ENCODE assay signal across 9 cellular contexts in genomic region chr7:7323352-7323751, GRCh38.
DNase-seq lines count a peak whose midpoint lies in the region; ATAC-seq and TF ChIP-seq lines count a peak whose summit lies in the region.
"Had no signal": no experiment of that assay in that cellular context is flagged by ENCODE, and none has a peak within 500 bp of the region (broad histone marks: within the 10 kb centered on the region; RNA-seq: fewer than 3 reads in every experiment).

No MANE protein-coding gene starts in this region.

- no peak overlapping the region for H3K27ac Mint-ChIP-seq in CD4-positive, alpha-beta T cell

- CTCF ChIA-PET in CD4-positive, alpha-beta T cell (lab: Charles Lee), result interaction anchor here (0.7 kb wide), 1 partner anchor 212 kb away, joined by 3 read pairs; no protein-coding TSS in a partner anchor

- no peaks in the 10 kb centered on the region for H3K36me3 Mint-ChIP-seq in CD4-positive, alpha-beta T cell (ENCODE audit: low read depth)

- no peak for TF ChIP-seq CTCF in coronary artery (IDR thresholded peaks at IDR 0.05)
- no peak for TF ChIP-seq CTCF in CD4-positive, alpha-beta T cell (IDR thresholded peaks at IDR 0.05)

- no peaks in the 10 kb centered on the region for H3K9me3 Mint-ChIP-seq in CD4-positive, alpha-beta T cell

- no peaks in the 10 kb centered on the region for H3K4me1 Mint-ChIP-seq in CD4-positive, alpha-beta T cell (ENCODE audit: low read depth)

- no peaks in the 10 kb centered on the region for H3K27me3 ChIP-seq in CD4-positive, alpha-beta T cell (ENCODE audit: control insufficient read depth, insufficient read depth, low read length)

- no peaks in the 10 kb centered on the region for H3K9me3 ChIP-seq in CD4-positive, alpha-beta T cell (ENCODE audit: control insufficient read depth, low read length)

- intact Hi-C loops in CD4-positive, alpha-beta T cell (cut with DNase I, micrococcal nuclease), result no loop called here

- POLR2A ChIA-PET in CD4-positive, alpha-beta T cell (lab: Charles Lee), result no interaction called here

- in situ Hi-C loops in ACHN (cut with HindIII; ENCODE audit: low pct_ligation_motif_present, low pct_unique_long_range_greater_than_20kb, low sequenced_read_pairs), result no loop called here

- peak; percentile 70 for DNase-seq in ACHN
- DNase-seq in GM19238 (ENCODE audit: insufficient read length, low spot score), result peak; percentile 5
- DNase-seq in NCI-H2107 treated with DMSO at 0.1 percent for 48 hours (lab: John Stamatoyannopoulos, UW; ENCODE audit: unreplicated experiment), result peak; percentile 96
- DNase-seq in central memory CD4-positive, alpha-beta T cell, result no peak
- no peak for DNase-seq in COLO829 (ENCODE audit: low spot score)
- no peak for DNase-seq in coronary artery (ENCODE audit: low spot score)
- DNase-seq in CD4-positive, alpha-beta T cell, result no peak
- DNase-seq: cerebellar nuclear complex had no signal

- H3K27ac ChIP-seq in coronary artery, result no peak overlapping the region
- H3K27ac ChIP-seq in CD4-positive, alpha-beta T cell (ENCODE audit: low read depth, low read length), result no peak overlapping the region

- H3K27me3 Mint-ChIP-seq in CD4-positive, alpha-beta T cell, result no peaks in the 10 kb centered on the region

- peak; percentile 70 for ATAC-seq in HG02943 (IDR thresholded peaks at IDR 0.05; ENCODE audit: low read depth, unreplicated experiment)
- no peak for ATAC-seq in CD4-positive, alpha-beta T cell (ENCODE audit: poor library complexity)

- no peak overlapping the region for H3K4me3 Mint-ChIP-seq in CD4-positive, alpha-beta T cell

- no peak overlapping the region for H3K4me3 ChIP-seq in coronary artery

Comparison
In these comparisons a context has a peak if more than half of its experiments do, and no peak if none do; other contexts are left out.
1. DNase-seq: peak in ACHN (single experiment), GM19238 (single experiment) and NCI-H2107 treated with DMSO at 0.1 percent for 48 hours (single experiment); none in central memory CD4-positive, alpha-beta T cell (single experiment), COLO829 (single experiment), coronary artery (single experiment) and CD4-positive, alpha-beta T cell (0 of 10).